In genomic region chr16:58543685-58544084, GRCh38 we compare ENCODE assay signal across 27 cellular contexts. TPM values are rescaled to one million over a fixed set of nuclear protein-coding genes. Genes with fewer than 3 reads are reported as not detected.
"Had no signal": no experiment of that assay in that cellular context is flagged by ENCODE, and none has a peak within 500 bp of the region (broad histone marks: within the 10 kb centered on the region; RNA-seq: fewer than 3 reads in every experiment).

No MANE protein-coding gene starts in this region.

- H3K4me1 ChIP-seq: left lung, suprapubic skin, tibial artery, upper lobe of right lung had no signal

- H3K4me1 Mint-ChIP-seq: mesothelial cell of epicardium; nephron progenitor cell; stimulated activated effector memory CD8-positive, alpha-beta T cell treated with anti-CD3 and anti-CD28 coated beads, Interleukin-12 subunit alpha, Interleukin-12 subunit beta, amount 100 ng/mL, for 72 hours had no signal

- H3K27ac ChIP-seq: left lung, ovary, right atrium auricular region, skin epidermis, suprapubic skin, thoracic aorta, tibial artery, upper lobe of right lung had no signal

- DNase-seq: hippocampal formation; kidney glomerular epithelial cell; left cardiac atrium; left lung; mesendoderm; naive B cell; natural killer cell; nephron progenitor cell; ovary; stimulated activated CD4-positive, alpha-beta T cell treated with anti-CD3 and anti-CD28 coated beads, Interleukin-12 subunit alpha, Interleukin-12 subunit beta, amount 100 ng/mL, for 4 hours; stimulated activated CD4-positive, alpha-beta T cell treated with anti-CD3 and anti-CD28 coated beads, Interleukin-15, amount 100 ng/mL, for 24 hours; stimulated activated CD4-positive, alpha-beta T cell treated with anti-CD3 and anti-CD28 coated beads, Interleukin-2, amount 100 ng/mL, for 24 hours; stimulated activated CD4-positive, alpha-beta T cell treated with anti-CD3 and anti-CD28 coated beads, Interleukin-4, amount 100 ng/mL, for 1 hour; stimulated activated naive CD4-positive, alpha-beta T cell; tibial artery; trophoblast cell; upper lobe of right lung had no signal

- H3K36me3 ChIP-seq: ovary had no signal

- H3K9me3 ChIP-seq: left lung, ovary, right atrium auricular region, suprapubic skin, thoracic aorta, tibial artery, upper lobe of right lung had no signal

- H3K9me3 Mint-ChIP-seq: mesothelial cell of epicardium; naive B cell; natural killer cell; nephron progenitor cell; stimulated activated effector memory CD8-positive, alpha-beta T cell treated with anti-CD3 and anti-CD28 coated beads, Interleukin-12 subunit alpha, Interleukin-12 subunit beta, amount 100 ng/mL, for 72 hours; stimulated activated naive CD8-positive, alpha-beta T cell treated with anti-CD3 and anti-CD28 coated beads, Interleukin-15, Interleukin-2, amounts not matched to agents 100 ng/mL and 50 ng/mL, for 24 hours had no signal

- H3K27me3 Mint-ChIP-seq: naive B cell; progenitor cell of endocrine pancreas; stimulated activated naive CD8-positive, alpha-beta T cell treated with anti-CD3 and anti-CD28 coated beads, Interleukin-15, Interleukin-2, amounts not matched to agents 100 ng/mL and 50 ng/mL, for 24 hours had no signal

- ATAC-seq: left cardiac atrium; left lung; natural killer cell; sciatic nerve; stimulated activated effector memory CD8-positive, alpha-beta T cell treated with anti-CD3 and anti-CD28 coated beads, Interleukin-12 subunit alpha, Interleukin-12 subunit beta, amount 100 ng/mL, for 72 hours; upper lobe of right lung had no signal

- H3K27ac Mint-ChIP-seq: mesothelial cell of epicardium; nephron progenitor cell; progenitor cell of endocrine pancreas; stimulated activated naive CD8-positive, alpha-beta T cell treated with anti-CD3 and anti-CD28 coated beads, Interleukin-15, Interleukin-2, amounts not matched to agents 100 ng/mL and 50 ng/mL, for 24 hours had no signal

- H3K4me3 Mint-ChIP-seq: mesothelial cell of epicardium; naive B cell; natural killer cell; nephron progenitor cell; stimulated activated effector memory CD8-positive, alpha-beta T cell treated with anti-CD3 and anti-CD28 coated beads, Interleukin-12 subunit alpha, Interleukin-12 subunit beta, amount 100 ng/mL, for 72 hours; stimulated activated naive CD8-positive, alpha-beta T cell treated with anti-CD3 and anti-CD28 coated beads, Interleukin-15, Interleukin-2, amounts not matched to agents 100 ng/mL and 50 ng/mL, for 24 hours had no signal

- H3K27me3 ChIP-seq: left lung, ovary, right atrium auricular region, suprapubic skin, tibial artery, upper lobe of right lung had no signal

- H3K4me3 ChIP-seq: left lung, lung, ovary, right atrium auricular region, skin epidermis, suprapubic skin, thoracic aorta, tibial artery, upper lobe of right lung had no signal

RNA-seq across cellular contexts. Expression of gene NDRG4, which starts 43.7 kb away (rescaled TPM):
- total RNA-seq: natural killer cell had no signal
